Comparison of ENCODE assay signal across 1 cellular context in genomic region chr3:193662757-193663322, GRCh38.
TF ChIP-seq lines count a peak whose summit lies in the region.

No MANE protein-coding gene starts in this region.

TF ChIP-seq in K562, 482 proteins besides CTCF, POLR2A, EP300 and RAD21 (continued from another document and continues in another):
- peak; percentile 20; the same call in 1 of the 2 replicates for TF ChIP-seq CEBPG (CRISPR knock-in tag; IDR thresholded peaks at IDR 0.05)
- peak; percentile 89 to 93 for TF ChIP-seq CEBPG (tag; conservative IDR thresholded peaks at IDR 0.05 in 1 of 2, IDR thresholded peaks at IDR 0.05 in 1 of 2)
- no peak for TF ChIP-seq BRD4 (IDR thresholded peaks at IDR 0.05)
- TF ChIP-seq SLC30A9 (CRISPR knock-in tag; IDR thresholded peaks at IDR 0.05): no peak
- no peak for TF ChIP-seq MCM5 (IDR thresholded peaks at IDR 0.05; ENCODE audit: low read depth)
- TF ChIP-seq, protein P1, sequence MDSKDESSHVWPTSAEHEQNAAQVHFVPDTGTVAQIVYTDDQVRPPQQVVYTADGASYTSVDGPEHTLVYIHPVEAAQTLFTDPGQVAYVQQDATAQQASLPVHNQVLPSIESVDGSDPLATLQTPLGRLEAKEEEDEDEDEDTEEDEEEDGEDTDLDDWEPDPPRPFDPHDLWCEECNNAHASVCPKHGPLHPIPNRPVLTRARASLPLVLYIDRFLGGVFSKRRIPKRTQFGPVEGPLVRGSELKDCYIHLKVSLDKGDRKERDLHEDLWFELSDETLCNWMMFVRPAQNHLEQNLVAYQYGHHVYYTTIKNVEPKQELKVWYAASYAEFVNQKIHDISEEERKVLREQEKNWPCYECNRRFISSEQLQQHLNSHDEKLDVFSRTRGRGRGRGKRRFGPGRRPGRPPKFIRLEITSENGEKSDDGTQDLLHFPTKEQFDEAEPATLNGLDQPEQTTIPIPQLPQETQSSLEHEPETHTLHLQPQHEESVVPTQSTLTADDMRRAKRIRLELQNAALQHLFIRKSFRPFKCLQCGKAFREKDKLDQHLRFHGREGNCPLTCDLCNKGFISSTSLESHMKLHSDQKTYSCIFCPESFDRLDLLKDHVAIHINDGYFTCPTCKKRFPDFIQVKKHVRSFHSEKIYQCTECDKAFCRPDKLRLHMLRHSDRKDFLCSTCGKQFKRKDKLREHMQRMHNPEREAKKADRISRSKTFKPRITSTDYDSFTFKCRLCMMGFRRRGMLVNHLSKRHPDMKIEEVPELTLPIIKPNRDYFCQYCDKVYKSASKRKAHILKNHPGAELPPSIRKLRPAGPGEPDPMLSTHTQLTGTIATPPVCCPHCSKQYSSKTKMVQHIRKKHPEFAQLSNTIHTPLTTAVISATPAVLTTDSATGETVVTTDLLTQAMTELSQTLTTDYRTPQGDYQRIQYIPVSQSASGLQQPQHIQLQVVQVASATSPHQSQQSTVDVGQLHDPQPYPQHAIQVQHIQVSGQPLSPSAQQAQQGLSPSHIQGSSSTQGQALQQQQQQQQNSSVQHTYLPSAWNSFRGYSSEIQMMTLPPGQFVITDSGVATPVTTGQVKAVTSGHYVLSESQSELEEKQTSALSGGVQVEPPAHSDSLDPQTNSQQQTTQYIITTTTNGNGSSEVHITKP (IDR thresholded peaks at IDR 0.05; ENCODE audit: partially characterized antibody): no peak
- no peak for TF ChIP-seq HMGN3 (IDR thresholded peaks at IDR 0.05; ENCODE audit: borderline replicate concordance, extremely low read depth, insufficient read length, low read depth, low read length)
- no peak for TF ChIP-seq MBD1 (CRISPR knock-in tag; IDR thresholded peaks at IDR 0.05)
- no peak for TF ChIP-seq U2AF1 (optimal IDR thresholded peaks at IDR 0.05; ENCODE audit: low read depth, low read length)
- 0 out of 2 replicates have a peak, but pooled peaks have one; percentile 11 for TF ChIP-seq L3MBTL2 (IDR thresholded peaks at IDR 0.05)
- no peak for TF ChIP-seq EWSR1 (IDR thresholded peaks at IDR 0.05; ENCODE audit: borderline replicate concordance, low read depth, partially characterized antibody)
- peak in 1 of 2 experiments; percentile 53; a peak in 1 of 4 replicates for TF ChIP-seq TEAD1 (CRISPR knock-in tag; IDR thresholded peaks at IDR 0.05)
- TF ChIP-seq KLF10 (CRISPR knock-in tag; IDR thresholded peaks at IDR 0.05): no peak
- no peak for TF ChIP-seq BMI1 (IDR thresholded peaks at IDR 0.05; ENCODE audit: low read length)
- no peak for TF ChIP-seq ZC3H8 (IDR thresholded peaks at IDR 0.05)
- TF ChIP-seq CXXC5 (CRISPR knock-in tag; IDR thresholded peaks at IDR 0.05): peak; percentile 43; the same call in 1 of the 2 replicates
- no peak for TF ChIP-seq TSC22D4 (tag; IDR thresholded peaks at IDR 0.05)
- TF ChIP-seq ZFP91 (CRISPR knock-in tag; IDR thresholded peaks at IDR 0.05): no peak
- no peak for TF ChIP-seq STAG1 (CRISPR knock-in tag; IDR thresholded peaks at IDR 0.05; ENCODE audit: borderline replicate concordance)
- no peak for TF ChIP-seq PHF21A (IDR thresholded peaks at IDR 0.05; ENCODE audit: borderline replicate concordance, low read depth)
- TF ChIP-seq, protein P2, sequence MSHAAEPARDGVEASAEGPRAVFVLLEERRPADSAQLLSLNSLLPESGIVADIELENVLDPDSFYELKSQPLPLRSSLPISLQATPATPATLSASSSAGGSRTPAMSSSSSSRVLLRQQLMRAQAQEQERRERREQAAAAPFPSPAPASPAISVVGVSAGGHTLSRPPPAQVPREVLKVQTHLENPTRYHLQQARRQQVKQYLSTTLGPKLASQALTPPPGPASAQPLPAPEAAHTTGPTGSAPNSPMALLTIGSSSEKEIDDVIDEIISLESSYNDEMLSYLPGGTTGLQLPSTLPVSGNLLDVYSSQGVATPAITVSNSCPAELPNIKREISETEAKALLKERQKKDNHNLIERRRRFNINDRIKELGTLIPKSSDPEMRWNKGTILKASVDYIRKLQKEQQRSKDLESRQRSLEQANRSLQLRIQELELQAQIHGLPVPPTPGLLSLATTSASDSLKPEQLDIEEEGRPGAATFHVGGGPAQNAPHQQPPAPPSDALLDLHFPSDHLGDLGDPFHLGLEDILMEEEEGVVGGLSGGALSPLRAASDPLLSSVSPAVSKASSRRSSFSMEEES (CRISPR knock-in tag; IDR thresholded peaks at IDR 0.05): no peak
- no peak for TF ChIP-seq ZNF24 (IDR thresholded peaks at IDR 0.05)
- no peak for TF ChIP-seq MLLT1 (IDR thresholded peaks at IDR 0.05)
- TF ChIP-seq SMARCE1 (IDR thresholded peaks at IDR 0.05): no peak
- TF ChIP-seq PHTF2 (CRISPR knock-in tag; IDR thresholded peaks at IDR 0.05): no peak
- TF ChIP-seq CHD7 (IDR thresholded peaks at IDR 0.05; ENCODE audit: low read depth, low read length): no peak
- no peak for TF ChIP-seq SIN3A (IDR thresholded peaks at IDR 0.05; ENCODE audit: borderline replicate concordance in 2 of 2, control insufficient read depth in 1 of 2, low read depth in 2 of 2, low read length in 2 of 2)
- TF ChIP-seq ZNF766 (CRISPR knock-in tag; conservative IDR thresholded peaks at IDR 0.05): peak; percentile 44; the same call in 1 of the 2 replicates
- no peak for TF ChIP-seq KLF16 (IDR thresholded peaks at IDR 0.05)
